In the genomic region with DNA sequence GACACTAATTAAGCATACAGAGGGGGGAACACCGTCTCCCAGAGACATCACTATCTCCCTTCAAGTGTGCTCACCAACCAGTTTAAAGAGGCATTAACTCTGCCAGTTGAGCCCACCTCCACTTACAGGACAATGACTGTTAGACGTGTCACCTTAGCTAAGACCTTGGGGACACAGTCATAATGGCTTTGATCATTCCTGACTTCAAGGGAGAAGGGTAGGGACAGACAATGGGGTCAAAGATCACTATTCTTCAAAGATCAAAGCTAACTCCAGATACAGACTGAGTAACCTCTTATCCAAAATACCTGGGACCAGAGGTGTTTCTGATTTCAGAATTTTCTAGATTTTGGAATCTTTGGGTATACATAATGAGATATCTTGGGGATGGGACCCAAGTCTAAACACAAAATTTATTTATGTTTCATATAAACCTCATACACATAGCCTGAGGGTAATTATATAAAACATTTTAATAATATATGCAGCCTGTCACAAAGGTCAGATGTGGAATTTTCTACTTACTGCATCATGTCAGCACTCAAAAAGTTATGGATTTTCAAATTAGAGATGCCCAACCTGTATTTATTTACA, we compare ENCODE assay signal across 1 cellular context.
TF ChIP-seq lines count a peak whose summit lies in the region.

No MANE protein-coding gene starts in this region.

TF ChIP-seq in HepG2, 621 proteins besides CTCF, POLR2A, EP300 and RAD21 (continued from another document and continues in another):
- TF ChIP-seq, protein P1, sequence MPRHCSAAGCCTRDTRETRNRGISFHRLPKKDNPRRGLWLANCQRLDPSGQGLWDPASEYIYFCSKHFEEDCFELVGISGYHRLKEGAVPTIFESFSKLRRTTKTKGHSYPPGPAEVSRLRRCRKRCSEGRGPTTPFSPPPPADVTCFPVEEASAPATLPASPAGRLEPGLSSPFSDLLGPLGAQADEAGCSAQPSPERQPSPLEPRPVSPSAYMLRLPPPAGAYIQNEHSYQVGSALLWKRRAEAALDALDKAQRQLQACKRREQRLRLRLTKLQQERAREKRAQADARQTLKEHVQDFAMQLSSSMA (CRISPR knock-in tag; IDR thresholded peaks at IDR 0.05): no peak
- TF ChIP-seq, protein P2, sequence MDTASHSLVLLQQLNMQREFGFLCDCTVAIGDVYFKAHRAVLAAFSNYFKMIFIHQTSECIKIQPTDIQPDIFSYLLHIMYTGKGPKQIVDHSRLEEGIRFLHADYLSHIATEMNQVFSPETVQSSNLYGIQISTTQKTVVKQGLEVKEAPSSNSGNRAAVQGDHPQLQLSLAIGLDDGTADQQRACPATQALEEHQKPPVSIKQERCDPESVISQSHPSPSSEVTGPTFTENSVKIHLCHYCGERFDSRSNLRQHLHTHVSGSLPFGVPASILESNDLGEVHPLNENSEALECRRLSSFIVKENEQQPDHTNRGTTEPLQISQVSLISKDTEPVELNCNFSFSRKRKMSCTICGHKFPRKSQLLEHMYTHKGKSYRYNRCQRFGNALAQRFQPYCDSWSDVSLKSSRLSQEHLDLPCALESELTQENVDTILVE (CRISPR knock-in tag; IDR thresholded peaks at IDR 0.05): no peak
- TF ChIP-seq HCFC1 (IDR thresholded peaks at IDR 0.05; ENCODE audit: low read depth, low read length) (no peak), FOXK1 (CRISPR knock-in tag; IDR thresholded peaks at IDR 0.05; ENCODE audit: borderline replicate concordance, low read depth) (no peak; the same call in 1 of the 2 replicates), ZC3H4 (CRISPR knock-in tag; IDR thresholded peaks at IDR 0.05; ENCODE audit: borderline replicate concordance) (no peak), ZNF782 (CRISPR knock-in tag; IDR thresholded peaks at IDR 0.05; ENCODE audit: borderline replicate concordance) (no peak), PAWR (CRISPR knock-in tag; IDR thresholded peaks at IDR 0.05; ENCODE audit: borderline replicate concordance) (no peak), ZBTB7B (CRISPR knock-in tag; IDR thresholded peaks at IDR 0.05) (peak; percentile 71), RXRA (CRISPR knock-in tag; IDR thresholded peaks at IDR 0.05) (peak; percentile 78; the same call in 1 of the 2 replicates), ZNF34 (CRISPR knock-in tag; IDR thresholded peaks at IDR 0.05; ENCODE audit: borderline replicate concordance) (no peak), ZSCAN31 (CRISPR knock-in tag; IDR thresholded peaks at IDR 0.05; ENCODE audit: low read depth) (no peak), ZNF569 (CRISPR knock-in tag; IDR thresholded peaks at IDR 0.05; ENCODE audit: borderline replicate concordance) (no peak), NFE2 (CRISPR knock-in tag; IDR thresholded peaks at IDR 0.05) (no peak), HDAC2 (CRISPR knock-in tag; IDR thresholded peaks at IDR 0.05) (peak; percentile 83), ELF1 (CRISPR knock-in tag; IDR thresholded peaks at IDR 0.05) (no peak; the same call in 1 of the 2 replicates), MZF1 (CRISPR knock-in tag; IDR thresholded peaks at IDR 0.05; ENCODE audit: borderline replicate concordance) (no peak), CCAR2 (optimal IDR thresholded peaks at IDR 0.05; ENCODE audit: low read depth, low read length) (no peak), GABPA (IDR thresholded peaks at IDR 0.05; ENCODE audit: low read depth, low read length) (no peak), GABPA (CRISPR knock-in tag; IDR thresholded peaks at IDR 0.05; ENCODE audit: low read depth) (peak; percentile 36; the same call in 1 of the 2 replicates), ETV5 (CRISPR knock-in tag; IDR thresholded peaks at IDR 0.05; ENCODE audit: borderline replicate concordance) (peak; percentile 57; the same call in 1 of the 2 replicates), MIER3 (CRISPR knock-in tag; IDR thresholded peaks at IDR 0.05; ENCODE audit: borderline replicate concordance) (peak; percentile 49; the same call in 1 of the 2 replicates), XBP1 (CRISPR knock-in tag; IDR thresholded peaks at IDR 0.05) (no peak), ZNF232 (CRISPR knock-in tag; IDR thresholded peaks at IDR 0.05; ENCODE audit: borderline replicate concordance) (no peak), HNRNPLL (IDR thresholded peaks at IDR 0.05; ENCODE audit: low read depth, low read length, poor library complexity, severe bottlenecking) (no peak), ZNF883 (CRISPR knock-in tag; IDR thresholded peaks at IDR 0.05; ENCODE audit: not compliant biosample characterization) (no peak), REL (CRISPR knock-in tag; conservative IDR thresholded peaks at IDR 0.05) (no peak), MATR3 (CRISPR knock-in tag; IDR thresholded peaks at IDR 0.05) (no peak), ZNF274 (CRISPR knock-in tag; IDR thresholded peaks at IDR 0.05) (no peak), ARHGAP35 (CRISPR knock-in tag; IDR thresholded peaks at IDR 0.05; ENCODE audit: borderline replicate concordance) (no peak), FOXA1 (IDR thresholded peaks at IDR 0.05) (no peak), FOXA1 (CRISPR knock-in tag; IDR thresholded peaks at IDR 0.05) (peak; percentile 58; the same call in 1 of the 2 replicates), ISL2 (CRISPR knock-in tag; IDR thresholded peaks at IDR 0.05) (peak; percentile 92), SP140L (CRISPR knock-in tag; IDR thresholded peaks at IDR 0.05; ENCODE audit: borderline replicate concordance) (no peak)
- TF ChIP-seq, protein P3, sequence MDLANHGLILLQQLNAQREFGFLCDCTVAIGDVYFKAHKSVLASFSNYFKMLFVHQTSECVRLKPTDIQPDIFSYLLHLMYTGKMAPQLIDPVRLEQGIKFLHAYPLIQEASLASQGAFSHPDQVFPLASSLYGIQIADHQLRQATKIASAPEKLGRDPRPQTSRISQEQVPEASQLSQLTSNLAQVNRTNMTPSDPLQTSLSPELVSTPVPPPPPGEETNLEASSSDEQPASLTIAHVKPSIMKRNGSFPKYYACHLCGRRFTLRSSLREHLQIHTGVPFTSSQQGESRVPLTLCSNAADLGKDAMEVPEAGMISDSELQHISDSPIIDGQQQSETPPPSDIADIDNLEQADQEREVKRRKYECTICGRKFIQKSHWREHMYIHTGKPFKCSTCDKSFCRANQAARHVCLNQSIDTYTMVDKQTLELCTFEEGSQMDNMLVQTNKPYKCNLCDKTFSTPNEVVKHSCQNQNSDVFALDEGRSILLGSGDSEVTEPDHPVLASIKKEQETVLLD (CRISPR knock-in tag; IDR thresholded peaks at IDR 0.05; ENCODE audit: low read depth): no peak
- TF ChIP-seq, protein P4, sequence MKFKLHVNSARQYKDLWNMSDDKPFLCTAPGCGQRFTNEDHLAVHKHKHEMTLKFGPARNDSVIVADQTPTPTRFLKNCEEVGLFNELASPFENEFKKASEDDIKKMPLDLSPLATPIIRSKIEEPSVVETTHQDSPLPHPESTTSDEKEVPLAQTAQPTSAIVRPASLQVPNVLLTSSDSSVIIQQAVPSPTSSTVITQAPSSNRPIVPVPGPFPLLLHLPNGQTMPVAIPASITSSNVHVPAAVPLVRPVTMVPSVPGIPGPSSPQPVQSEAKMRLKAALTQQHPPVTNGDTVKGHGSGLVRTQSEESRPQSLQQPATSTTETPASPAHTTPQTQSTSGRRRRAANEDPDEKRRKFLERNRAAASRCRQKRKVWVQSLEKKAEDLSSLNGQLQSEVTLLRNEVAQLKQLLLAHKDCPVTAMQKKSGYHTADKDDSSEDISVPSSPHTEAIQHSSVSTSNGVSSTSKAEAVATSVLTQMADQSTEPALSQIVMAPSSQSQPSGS (CRISPR knock-in tag; IDR thresholded peaks at IDR 0.05): no peak
- TF ChIP-seq, protein P5, sequence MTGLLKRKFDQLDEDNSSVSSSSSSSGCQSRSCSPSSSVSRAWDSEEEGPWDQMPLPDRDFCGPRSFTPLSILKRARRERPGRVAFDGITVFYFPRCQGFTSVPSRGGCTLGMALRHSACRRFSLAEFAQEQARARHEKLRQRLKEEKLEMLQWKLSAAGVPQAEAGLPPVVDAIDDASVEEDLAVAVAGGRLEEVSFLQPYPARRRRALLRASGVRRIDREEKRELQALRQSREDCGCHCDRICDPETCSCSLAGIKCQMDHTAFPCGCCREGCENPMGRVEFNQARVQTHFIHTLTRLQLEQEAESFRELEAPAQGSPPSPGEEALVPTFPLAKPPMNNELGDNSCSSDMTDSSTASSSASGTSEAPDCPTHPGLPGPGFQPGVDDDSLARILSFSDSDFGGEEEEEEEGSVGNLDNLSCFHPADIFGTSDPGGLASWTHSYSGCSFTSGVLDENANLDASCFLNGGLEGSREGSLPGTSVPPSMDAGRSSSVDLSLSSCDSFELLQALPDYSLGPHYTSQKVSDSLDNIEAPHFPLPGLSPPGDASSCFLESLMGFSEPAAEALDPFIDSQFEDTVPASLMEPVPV (CRISPR knock-in tag; IDR thresholded peaks at IDR 0.05): no peak
- TF ChIP-seq, protein P6, sequence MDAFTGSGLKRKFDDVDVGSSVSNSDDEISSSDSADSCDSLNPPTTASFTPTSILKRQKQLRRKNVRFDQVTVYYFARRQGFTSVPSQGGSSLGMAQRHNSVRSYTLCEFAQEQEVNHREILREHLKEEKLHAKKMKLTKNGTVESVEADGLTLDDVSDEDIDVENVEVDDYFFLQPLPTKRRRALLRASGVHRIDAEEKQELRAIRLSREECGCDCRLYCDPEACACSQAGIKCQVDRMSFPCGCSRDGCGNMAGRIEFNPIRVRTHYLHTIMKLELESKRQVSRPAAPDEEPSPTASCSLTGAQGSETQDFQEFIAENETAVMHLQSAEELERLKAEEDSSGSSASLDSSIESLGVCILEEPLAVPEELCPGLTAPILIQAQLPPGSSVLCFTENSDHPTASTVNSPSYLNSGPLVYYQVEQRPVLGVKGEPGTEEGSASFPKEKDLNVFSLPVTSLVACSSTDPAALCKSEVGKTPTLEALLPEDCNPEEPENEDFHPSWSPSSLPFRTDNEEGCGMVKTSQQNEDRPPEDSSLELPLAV (CRISPR knock-in tag; conservative IDR thresholded peaks at IDR 0.05; ENCODE audit: low read depth): no peak
- TF ChIP-seq, protein P7, sequence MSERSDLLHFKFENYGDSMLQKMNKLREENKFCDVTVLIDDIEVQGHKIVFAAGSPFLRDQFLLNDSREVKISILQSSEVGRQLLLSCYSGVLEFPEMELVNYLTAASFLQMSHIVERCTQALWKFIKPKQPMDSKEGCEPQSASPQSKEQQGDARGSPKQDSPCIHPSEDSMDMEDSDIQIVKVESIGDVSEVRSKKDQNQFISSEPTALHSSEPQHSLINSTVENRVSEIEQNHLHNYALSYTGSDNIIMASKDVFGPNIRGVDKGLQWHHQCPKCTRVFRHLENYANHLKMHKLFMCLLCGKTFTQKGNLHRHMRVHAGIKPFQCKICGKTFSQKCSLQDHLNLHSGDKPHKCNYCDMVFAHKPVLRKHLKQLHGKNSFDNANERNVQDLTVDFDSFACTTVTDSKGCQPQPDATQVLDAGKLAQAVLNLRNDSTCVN (CRISPR knock-in tag; IDR thresholded peaks at IDR 0.05; ENCODE audit: borderline replicate concordance): peak; percentile 97
- TF ChIP-seq, protein P8, sequence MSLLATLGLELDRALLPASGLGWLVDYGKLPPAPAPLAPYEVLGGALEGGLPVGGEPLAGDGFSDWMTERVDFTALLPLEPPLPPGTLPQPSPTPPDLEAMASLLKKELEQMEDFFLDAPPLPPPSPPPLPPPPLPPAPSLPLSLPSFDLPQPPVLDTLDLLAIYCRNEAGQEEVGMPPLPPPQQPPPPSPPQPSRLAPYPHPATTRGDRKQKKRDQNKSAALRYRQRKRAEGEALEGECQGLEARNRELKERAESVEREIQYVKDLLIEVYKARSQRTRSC (CRISPR knock-in tag; IDR thresholded peaks at IDR 0.05; ENCODE audit: low read depth): no peak
- TF ChIP-seq, protein P9, sequence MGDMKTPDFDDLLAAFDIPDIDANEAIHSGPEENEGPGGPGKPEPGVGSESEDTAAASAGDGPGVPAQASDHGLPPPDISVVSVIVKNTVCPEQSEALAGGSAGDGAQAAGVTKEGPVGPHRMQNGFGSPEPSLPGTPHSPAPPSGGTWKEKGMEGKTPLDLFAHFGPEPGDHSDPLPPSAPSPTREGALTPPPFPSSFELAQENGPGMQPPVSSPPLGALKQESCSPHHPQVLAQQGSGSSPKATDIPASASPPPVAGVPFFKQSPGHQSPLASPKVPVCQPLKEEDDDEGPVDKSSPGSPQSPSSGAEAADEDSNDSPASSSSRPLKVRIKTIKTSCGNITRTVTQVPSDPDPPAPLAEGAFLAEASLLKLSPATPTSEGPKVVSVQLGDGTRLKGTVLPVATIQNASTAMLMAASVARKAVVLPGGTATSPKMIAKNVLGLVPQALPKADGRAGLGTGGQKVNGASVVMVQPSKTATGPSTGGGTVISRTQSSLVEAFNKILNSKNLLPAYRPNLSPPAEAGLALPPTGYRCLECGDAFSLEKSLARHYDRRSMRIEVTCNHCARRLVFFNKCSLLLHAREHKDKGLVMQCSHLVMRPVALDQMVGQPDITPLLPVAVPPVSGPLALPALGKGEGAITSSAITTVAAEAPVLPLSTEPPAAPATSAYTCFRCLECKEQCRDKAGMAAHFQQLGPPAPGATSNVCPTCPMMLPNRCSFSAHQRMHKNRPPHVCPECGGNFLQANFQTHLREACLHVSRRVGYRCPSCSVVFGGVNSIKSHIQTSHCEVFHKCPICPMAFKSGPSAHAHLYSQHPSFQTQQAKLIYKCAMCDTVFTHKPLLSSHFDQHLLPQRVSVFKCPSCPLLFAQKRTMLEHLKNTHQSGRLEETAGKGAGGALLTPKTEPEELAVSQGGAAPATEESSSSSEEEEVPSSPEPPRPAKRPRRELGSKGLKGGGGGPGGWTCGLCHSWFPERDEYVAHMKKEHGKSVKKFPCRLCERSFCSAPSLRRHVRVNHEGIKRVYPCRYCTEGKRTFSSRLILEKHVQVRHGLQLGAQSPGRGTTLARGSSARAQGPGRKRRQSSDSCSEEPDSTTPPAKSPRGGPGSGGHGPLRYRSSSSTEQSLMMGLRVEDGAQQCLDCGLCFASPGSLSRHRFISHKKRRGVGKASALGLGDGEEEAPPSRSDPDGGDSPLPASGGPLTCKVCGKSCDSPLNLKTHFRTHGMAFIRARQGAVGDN (CRISPR knock-in tag; IDR thresholded peaks at IDR 0.05): no peak
- TF ChIP-seq, protein P10, sequence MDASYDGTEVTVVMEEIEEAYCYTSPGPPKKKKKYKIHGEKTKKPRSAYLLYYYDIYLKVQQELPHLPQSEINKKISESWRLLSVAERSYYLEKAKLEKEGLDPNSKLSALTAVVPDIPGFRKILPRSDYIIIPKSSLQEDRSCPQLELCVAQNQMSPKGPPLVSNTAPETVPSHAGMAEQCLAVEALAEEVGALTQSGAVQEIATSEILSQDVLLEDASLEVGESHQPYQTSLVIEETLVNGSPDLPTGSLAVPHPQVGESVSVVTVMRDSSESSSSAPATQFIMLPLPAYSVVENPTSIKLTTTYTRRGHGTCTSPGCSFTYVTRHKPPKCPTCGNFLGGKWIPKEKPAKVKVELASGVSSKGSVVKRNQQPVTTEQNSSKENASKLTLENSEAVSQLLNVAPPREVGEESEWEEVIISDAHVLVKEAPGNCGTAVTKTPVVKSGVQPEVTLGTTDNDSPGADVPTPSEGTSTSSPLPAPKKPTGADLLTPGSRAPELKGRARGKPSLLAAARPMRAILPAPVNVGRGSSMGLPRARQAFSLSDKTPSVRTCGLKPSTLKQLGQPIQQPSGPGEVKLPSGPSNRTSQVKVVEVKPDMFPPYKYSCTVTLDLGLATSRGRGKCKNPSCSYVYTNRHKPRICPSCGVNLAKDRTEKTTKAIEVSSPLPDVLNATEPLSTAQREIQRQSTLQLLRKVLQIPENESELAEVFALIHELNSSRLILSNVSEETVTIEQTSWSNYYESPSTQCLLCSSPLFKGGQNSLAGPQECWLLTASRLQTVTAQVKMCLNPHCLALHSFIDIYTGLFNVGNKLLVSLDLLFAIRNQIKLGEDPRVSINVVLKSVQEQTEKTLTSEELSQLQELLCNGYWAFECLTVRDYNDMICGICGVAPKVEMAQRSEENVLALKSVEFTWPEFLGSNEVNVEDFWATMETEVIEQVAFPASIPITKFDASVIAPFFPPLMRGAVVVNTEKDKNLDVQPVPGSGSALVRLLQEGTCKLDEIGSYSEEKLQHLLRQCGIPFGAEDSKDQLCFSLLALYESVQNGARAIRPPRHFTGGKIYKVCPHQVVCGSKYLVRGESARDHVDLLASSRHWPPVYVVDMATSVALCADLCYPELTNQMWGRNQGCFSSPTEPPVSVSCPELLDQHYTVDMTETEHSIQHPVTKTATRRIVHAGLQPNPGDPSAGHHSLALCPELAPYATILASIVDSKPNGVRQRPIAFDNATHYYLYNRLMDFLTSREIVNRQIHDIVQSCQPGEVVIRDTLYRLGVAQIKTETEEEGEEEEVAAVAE (CRISPR knock-in tag; IDR thresholded peaks at IDR 0.05; ENCODE audit: borderline replicate concordance): no peak
